In genomic region chr2:68158134-68158447, GRCh38 we compare ENCODE assay signal across 1 cellular context.
TF ChIP-seq lines count a peak whose summit lies in the region.

No MANE protein-coding gene starts in this region.

TF ChIP-seq in H1, 55 proteins besides CTCF, POLR2A, EP300 and RAD21:
- peak; percentile 10 for TF ChIP-seq KDM4A (IDR thresholded peaks at IDR 0.05; ENCODE audit: low read depth, low read length, severe bottlenecking)
- no peak for TF ChIP-seq RXRA (IDR thresholded peaks at IDR 0.05; ENCODE audit: insufficient read depth, low read depth, low read length)
- no peak; the same call in 1 of the 2 replicates for TF ChIP-seq YY1 (IDR thresholded peaks at IDR 0.05; ENCODE audit: low read depth, low read length)
- TF ChIP-seq TEAD4 (IDR thresholded peaks at IDR 0.05; ENCODE audit: low read depth, low read length) = peak; percentile 72
